21 cellular contexts compared by ENCODE assay signal in genomic region chr11:111452146-111452545, GRCh38.
DNase-seq lines count a peak whose midpoint lies in the region; ATAC-seq and TF ChIP-seq lines count a peak whose summit lies in the region.
"Had no signal": no experiment of that assay in that cellular context is flagged by ENCODE, and none has a peak within 500 bp of the region (broad histone marks: within the 10 kb centered on the region; RNA-seq: fewer than 3 reads in every experiment).

No MANE protein-coding gene starts in this region.

- no peak overlapping the region for H3K18ac ChIP-seq in IMR-90 (ENCODE audit: low read depth, low read length)

- H3K27ac ChIP-seq in IMR-90 (ENCODE audit: insufficient read depth, low read length) (no peak overlapping the region), caudate nucleus (ENCODE audit: low read depth, low read length) (peak overlapping the region; percentile 24), sigmoid colon (no peak overlapping the region)
- H3K27ac ChIP-seq: ascending aorta, colonic mucosa, gastroesophageal sphincter, neural progenitor cell, testis, VCaP had no signal

- H2BK120ac ChIP-seq in IMR-90 (ENCODE audit: low read depth, low read length): no peak overlapping the region

- no TSS peak for BruUV-seq in IMR-90 (replicated peaks; lab: Mats Ljungman, UMichigan)

- H3K4me3 ChIP-seq in IMR-90 (ENCODE audit: insufficient read depth, low read depth, low read length) (no peak overlapping the region), sigmoid colon (no peak overlapping the region)
- H3K4me3 ChIP-seq: ascending aorta, colonic mucosa, gastroesophageal sphincter, neural progenitor cell, testis had no signal

- no peak overlapping the region for H2AK5ac ChIP-seq in IMR-90 (ENCODE audit: low read depth, low read length)

- no peak overlapping the region for H4K5ac ChIP-seq in IMR-90 (ENCODE audit: low read depth, low read length)

- ATAC-seq in IMR-90 (ENCODE audit: low read depth) (no peak), HG03159 (IDR thresholded peaks at IDR 0.05; ENCODE audit: unreplicated experiment) (no peak), omental fat pad (ENCODE audit: low FRiP score) (no peak)
- ATAC-seq: gastroesophageal sphincter had no signal

- H4K20me1 ChIP-seq in IMR-90 (ENCODE audit: insufficient read depth, low read length): no peaks in the 10 kb centered on the region

- H2BK15ac ChIP-seq in IMR-90 (ENCODE audit: low read depth, low read length): no peak overlapping the region; the same call in 1 of the 3 replicates

- H3K27me3 ChIP-seq in IMR-90 (ENCODE audit: control insufficient read depth, insufficient read depth, low read length): no peaks in the 10 kb centered on the region; the same call in 1 of the 2 replicates
- H3K27me3 ChIP-seq in sigmoid colon: no peaks in the 10 kb centered on the region
- H3K27me3 ChIP-seq: ascending aorta, colonic mucosa, neural progenitor cell, testis had no signal

- TF ChIP-seq RAD21 in IMR-90 (IDR thresholded peaks at IDR 0.05; ENCODE audit: low read length): no peak

- no peak overlapping the region for H2AFZ ChIP-seq in IMR-90 (replicated peaks; ENCODE audit: low read length, poor library complexity)
- H2AFZ ChIP-seq: neural progenitor cell had no signal

- no CpG with 5 or more reads among the region's 6 CpGs for WGBS in IMR-90 (ENCODE audit: extremely low coverage in 2 of 2, insufficient read length in 1 of 2), 2 experiments
- WGBS in sigmoid colon, 2 donors: 92 to 93% methylated on average over 6 of the region's 6 CpGs

- H3K4ac ChIP-seq in IMR-90 (ENCODE audit: low read depth, low read length): no peak overlapping the region

- H3K9ac ChIP-seq in IMR-90 (ENCODE audit: low read depth, low read length): no peak overlapping the region
- H3K9ac ChIP-seq: neural progenitor cell had no signal

- no peak overlapping the region for H3K56ac ChIP-seq in IMR-90 (ENCODE audit: extremely low read depth, insufficient read depth, low read length)

- H3K14ac ChIP-seq in IMR-90 (replicated peaks; ENCODE audit: low read depth, low read length): no peak overlapping the region; the same call in 1 of the 2 replicates

- H3K4me1 ChIP-seq in IMR-90 (ENCODE audit: control insufficient read depth, insufficient read depth, low read length): peaks cover 5% of the 10 kb centered on the region
- H3K4me1 ChIP-seq in sigmoid colon: no peaks in the 10 kb centered on the region
- H3K4me1 ChIP-seq: colonic mucosa, gastroesophageal sphincter, neural progenitor cell, testis had no signal

- H3K9me3 ChIP-seq in IMR-90 (ENCODE audit: control insufficient read depth, insufficient read depth, low read length) (no peaks in the 10 kb centered on the region), sigmoid colon (no peaks in the 10 kb centered on the region)
- H3K9me3 ChIP-seq: ascending aorta, colonic mucosa, gastroesophageal sphincter, testis had no signal

- CTCF ChIA-PET in IMR-90 (lab: Yijun Ruan, JAX): no interaction called here

- H3K36me3 ChIP-seq in IMR-90 (ENCODE audit: control insufficient read depth, insufficient read depth, low read length): no peaks in the 10 kb centered on the region
- no peaks in the 10 kb centered on the region for H3K36me3 ChIP-seq in sigmoid colon
- H3K36me3 ChIP-seq: ascending aorta, colonic mucosa, gastroesophageal sphincter, neural progenitor cell had no signal

- no peak overlapping the region for H3K4me2 ChIP-seq in IMR-90 (ENCODE audit: low read depth, low read length)
- H3K4me2 ChIP-seq: neural progenitor cell had no signal

- POLR2A ChIA-PET in IMR-90 (lab: Charles Lee; ENCODE audit: unreplicated experiment): no interaction called here

- intact Hi-C loops in IMR-90 (cut with micrococcal nuclease) (loop anchor here (5.0 to 10.0 kb wide), 2 partner anchors 143 to 325 kb away; no protein-coding TSS in a partner anchor), sigmoid colon (cut with DNase I) (no loop called here)

- 0 out of 2 replicates have a peak, but pooled peaks cover 3% of the 10 kb centered on the region for H3K9me1 ChIP-seq in IMR-90 (ENCODE audit: insufficient read depth, low read length)

- no peaks in the 10 kb centered on the region for H3K79me1 ChIP-seq in IMR-90 (ENCODE audit: low read depth in 1 of 2, low read length in 2 of 2)

- peak overlapping the region; percentile 69 for H2AK9ac ChIP-seq in IMR-90 (replicated peaks; ENCODE audit: low read depth, low read length, poor library complexity)

- H3K23ac ChIP-seq in IMR-90 (ENCODE audit: low read depth, low read length): no peak overlapping the region

- dilution Hi-C loops in IMR-90 (cut with HindIII; ENCODE audit: low sequenced_read_pairs, unreplicated experiment): no loop called here

- no peak for TF ChIP-seq POLR2A in IMR-90 (IDR thresholded peaks at IDR 0.05; ENCODE audit: low read depth, low read length)
- no peak for TF ChIP-seq POLR2A in sigmoid colon (IDR thresholded peaks at IDR 0.05)

- no peak overlapping the region for H2BK5ac ChIP-seq in IMR-90 (ENCODE audit: low read depth, low read length, poor library complexity, severe bottlenecking)

- in situ Hi-C loops in IMR-90 (cut with MboI; ENCODE audit: low sequenced_read_pairs): loop anchor here (5.0 to 10.0 kb wide), 2 partner anchors 323 to 390 kb away; no protein-coding TSS in a partner anchor

- TF ChIP-seq EP300 in sigmoid colon (IDR thresholded peaks at IDR 0.05): no peak

- TF ChIP-seq CTCF in IMR-90 (conservative IDR thresholded peaks at IDR 0.05; ENCODE audit: low read depth, low read length) (no peak), omental fat pad (IDR thresholded peaks at IDR 0.05) (no peak), sigmoid colon (IDR thresholded peaks at IDR 0.05) (no peak)

- H4K8ac ChIP-seq in IMR-90 (ENCODE audit: low read depth in 2 of 2, low read length in 2 of 2): no peak overlapping the region

- H2BK20ac ChIP-seq in IMR-90 (ENCODE audit: low read depth, low read length): no peak overlapping the region; the same call in 1 of the 2 replicates

- H4K91ac ChIP-seq in IMR-90 (ENCODE audit: insufficient read depth, low read depth, low read length): no peak overlapping the region

- DNase-seq in AG08396 (ENCODE audit: low spot score) (peak; percentile 43), IMR-90 (peak; percentile 82), caudate nucleus (lab: John Stamatoyannopoulos, UW) (no peak), iris pigment epithelial cell (ENCODE audit: low read depth) (peak; percentile 22), cerebellar nuclear complex (lab: John Stamatoyannopoulos, UW) (no peak), omental fat pad (ENCODE audit: low spot score) (no peak), sigmoid colon (no peak)
- DNase-seq: activated CD4-positive, alpha-beta T cell treated with anti-CD3 and anti-CD28 coated beads, Interleukin-2, amount 50 U/mL, for 1 hour; activated naive CD4-positive, alpha-beta T cell; colonic mucosa; NCI-H146; NCI-H2171 treated with DMSO at 0.1 percent for 48 hours; NCI-H748 treated with DMSO at 0.1 percent for 48 hours; SHP77; stimulated activated CD8-positive, alpha-beta memory T cell treated with anti-CD3 and anti-CD28 coated beads, Interleukin-4, amount 100 ng/mL, for 48 hours; testis had no signal

TF ChIP-seq in IMR-90, 13 proteins besides CTCF, POLR2A, EP300 and RAD21:
- TF ChIP-seq MAFK (IDR thresholded peaks at IDR 0.05; ENCODE audit: low read depth, low read length): 0 out of 2 replicates have a peak, but pooled peaks have one; percentile 29
- TF ChIP-seq NFE2L2 (IDR thresholded peaks at IDR 0.05; ENCODE audit: low read depth, low read length): no peak
- no peak for TF ChIP-seq MAZ (IDR thresholded peaks at IDR 0.05; ENCODE audit: borderline replicate concordance, low read depth, low read length)
- TF ChIP-seq MXI1 (IDR thresholded peaks at IDR 0.05; ENCODE audit: borderline replicate concordance, low read depth, low read length): no peak
- no peak for TF ChIP-seq SMC3 (IDR thresholded peaks at IDR 0.05; ENCODE audit: low read depth, low read length)
- no peak for TF ChIP-seq RFX5 (IDR thresholded peaks at IDR 0.05; ENCODE audit: low read depth, low read length)
- TF ChIP-seq FOS (IDR thresholded peaks at IDR 0.05; ENCODE audit: low read depth, low read length): no peak

Comparison
In these comparisons a context has a peak if more than half of its experiments do, and no peak if none do; other contexts are left out.
1. DNase-seq: peak in AG08396 (single experiment), IMR-90 (single experiment) and iris pigment epithelial cell (single experiment); none in caudate nucleus (0 of 61), cerebellar nuclear complex (0 of 2), omental fat pad (single experiment) and sigmoid colon (single experiment).